26 cellular contexts compared by ENCODE assay signal in genomic region chr10:30118590-30118989, GRCh38. TPM values are rescaled to one million over a fixed set of nuclear protein-coding genes. Genes with fewer than 3 reads are reported as not detected.
"Had no signal": no experiment of that assay in that cellular context is flagged by ENCODE, and none has a peak within 500 bp of the region (broad histone marks: within the 10 kb centered on the region; RNA-seq: fewer than 3 reads in every experiment).

No MANE protein-coding gene starts in this region.

- H3K36me3 Mint-ChIP-seq: activated CD4-positive, alpha-beta memory T cell treated with anti-CD3 and anti-CD28 coated beads for 36 hours; activated naive CD8-positive, alpha-beta T cell; brain; T-cell had no signal

- ATAC-seq: activated T-cell treated with anti-CD3 and anti-CD28 coated beads, Interleukin-2, amount 50 U/mL, for 4 hours; PC-3; T-cell had no signal

- H3K4me3 Mint-ChIP-seq: activated B cell treated with CpG ODN at 0.5 μM for 24 hours; activated CD4-positive, alpha-beta memory T cell treated with anti-CD3 and anti-CD28 coated beads for 36 hours; activated CD4-positive, alpha-beta T cell treated with anti-CD3 and anti-CD28 coated beads, Interleukin-2, amount 10 ng/mL, durations not matched to agents 24 days and 14 days; activated naive CD8-positive, alpha-beta T cell; activated T-cell treated with anti-CD3 and anti-CD28 coated beads, Interleukin-2, amount 50 U/mL, for 4 hours; brain; T-cell had no signal

- H3K27ac Mint-ChIP-seq: activated B cell treated with CpG ODN at 0.5 μM for 24 hours; activated CD4-positive, alpha-beta memory T cell treated with anti-CD3 and anti-CD28 coated beads for 36 hours; activated CD4-positive, alpha-beta T cell treated with anti-CD3 and anti-CD28 coated beads, Interleukin-2, amount 10 ng/mL, durations not matched to agents 24 days and 14 days; activated naive CD8-positive, alpha-beta T cell; brain; T-cell had no signal

- DNase-seq: activated B cell treated with CpG ODN at 0.5 μM for 24 hours; activated CD4-positive, alpha-beta memory T cell treated with anti-CD3 and anti-CD28 coated beads for 36 hours; activated CD4-positive, alpha-beta T cell treated with anti-CD3 and anti-CD28 coated beads for 1 hour; activated CD4-positive, alpha-beta T cell treated with anti-CD3 and anti-CD28 coated beads, Interleukin-2, amount 10 ng/mL, durations not matched to agents 24 days and 14 days; activated CD8-positive, alpha-beta memory T cell treated with anti-CD3 and anti-CD28 coated beads for 24 hours; activated effector memory CD4-positive, alpha-beta T cell treated with anti-CD3 and anti-CD28 coated beads, Interleukin-2, amount 50 U/mL, for 16 hours; activated naive CD4-positive, alpha-beta T cell treated with Interleukin-2 at 50 U/mL for 16 hours; activated T-cell treated with anti-CD3 and anti-CD28 coated beads, Interleukin-2, amount 50 U/mL, for 4 hours; amygdala; MM.1S; NCI-H1105; NCI-H1436; NCI-H187; NCI-H2081; NCI-H510A treated with DMSO at 0.1 percent for 48 hours; NCI-H69; PC-3; SHP77 treated with DMSO at 0.1 percent for 48 hours; T-cell; T-helper 2 cell; T1000 had no signal

- H3K9me3 Mint-ChIP-seq: activated B cell treated with CpG ODN at 0.5 μM for 24 hours; activated CD4-positive, alpha-beta memory T cell treated with anti-CD3 and anti-CD28 coated beads for 36 hours; activated CD4-positive, alpha-beta T cell treated with anti-CD3 and anti-CD28 coated beads, Interleukin-2, amount 10 ng/mL, durations not matched to agents 24 days and 14 days; activated T-cell treated with anti-CD3 and anti-CD28 coated beads, Interleukin-2, amount 50 U/mL, for 4 hours had no signal

- H3K27me3 Mint-ChIP-seq: activated B cell treated with CpG ODN at 0.5 μM for 24 hours, brain had no signal

- H3K4me1 Mint-ChIP-seq: activated B cell treated with CpG ODN at 0.5 μM for 24 hours, T-cell had no signal

- FAIRE-seq: astrocyte, colon, TTC549 had no signal

RNA-seq across cellular contexts. Expression of gene JCAD, which starts 59.2 kb away (rescaled TPM):
- total RNA-seq: activated B cell treated with CpG ODN at 0.5 μM for 24 hours had no signal
